In genomic region chr6:72374864-72375263, GRCh38 we compare ENCODE assay signal across 21 cellular contexts.
DNase-seq lines count a peak whose midpoint lies in the region; ATAC-seq, FAIRE-seq and TF ChIP-seq lines count a peak whose summit lies in the region.
"Had no signal": no experiment of that assay in that cellular context is flagged by ENCODE, and none has a peak within 500 bp of the region (broad histone marks: within the 10 kb centered on the region; RNA-seq: fewer than 3 reads in every experiment).

No MANE protein-coding gene starts in this region.

- H2BK15ac ChIP-seq in mesendoderm (replicated peaks; ENCODE audit: low read depth): no peak overlapping the region

- no peaks in the 10 kb centered on the region for H4K20me1 ChIP-seq in GM23338 (replicated peaks; ENCODE audit: insufficient read depth)

- H3K9me3 ChIP-seq in SJCRH30 (replicated peaks) (no peaks in the 10 kb centered on the region), kidney (ENCODE audit: control insufficient read depth in 1 of 2, low read length in 2 of 2) (no peaks in the 10 kb centered on the region)
- H3K9me3 ChIP-seq: breast epithelium, SK-N-SH had no signal

- peaks cover 5% of the 10 kb centered on the region for H3K4me1 Mint-ChIP-seq in GM23338
- H3K4me1 Mint-ChIP-seq in CD14-positive monocyte: no peaks in the 10 kb centered on the region
- H3K4me1 Mint-ChIP-seq: activated naive CD8-positive, alpha-beta T cell treated with anti-CD3 and anti-CD28 coated beads, Interleukin-2, amount 10 ng/mL, durations not matched to agents 7 days and 5 days; naive thymus-derived CD4-positive, alpha-beta T cell had no signal

- H4K5ac ChIP-seq in mesendoderm (ENCODE audit: low read length): no peak overlapping the region

- H3K27me3 ChIP-seq in GM23338 (ENCODE audit: insufficient read depth): no peaks in the 10 kb centered on the region
- H3K27me3 ChIP-seq in SJCRH30: no peaks in the 10 kb centered on the region
- H3K27me3 ChIP-seq in mesendoderm (ENCODE audit: insufficient read depth, low read length, poor library complexity): no peaks in the 10 kb centered on the region
- H3K27me3 ChIP-seq: breast epithelium had no signal

- H3K36me3 ChIP-seq in GM23338 (ENCODE audit: insufficient read depth) (no peaks in the 10 kb centered on the region), SJCRH30 (no peaks in the 10 kb centered on the region), mesendoderm (ENCODE audit: control insufficient read depth, insufficient read depth, low read length) (no peaks in the 10 kb centered on the region), kidney (ENCODE audit: control insufficient read depth in 1 of 2, insufficient read depth in 2 of 2, low read length in 2 of 2) (no peaks in the 10 kb centered on the region)
- H3K36me3 ChIP-seq: breast epithelium had no signal

- H2BK120ac ChIP-seq in mesendoderm (ENCODE audit: low read depth, low read length): no peak overlapping the region

- H3K4me1 ChIP-seq in GM23338 (ENCODE audit: insufficient read depth) (0 out of 2 replicates have a peak, but pooled peaks cover 2% of the 10 kb centered on the region), SJCRH30 (peaks cover 15% of the 10 kb centered on the region), mesendoderm (ENCODE audit: control insufficient read depth, low read depth, low read length) (no peaks in the 10 kb centered on the region), kidney (ENCODE audit: control insufficient read depth in 1 of 2, insufficient read depth in 1 of 2, low read depth in 1 of 2, low read length in 2 of 2) (no peaks in the 10 kb centered on the region)
- H3K4me1 ChIP-seq: breast epithelium had no signal

- H3K27ac ChIP-seq in GM23338 (ENCODE audit: low read depth) (no peak overlapping the region), SJCRH30 (peak overlapping the region; percentile 16; the same call in 1 of the 2 replicates), mesendoderm (ENCODE audit: low read depth, low read length) (no peak overlapping the region), kidney (ENCODE audit: low read depth in 2 of 2, low read length in 2 of 2) (no peak overlapping the region)
- H3K27ac ChIP-seq: breast epithelium, PC-9 had no signal

- no peaks in the 10 kb centered on the region for H3K9me2 ChIP-seq in GM23338 (ENCODE audit: insufficient read depth)
- H3K9me2 ChIP-seq: SK-N-SH had no signal

- TF ChIP-seq CTCF in GM23338 (conservative IDR thresholded peaks at IDR 0.05; ENCODE audit: low read depth in 2 of 2) (no peak), CD14-positive monocyte (IDR thresholded peaks at IDR 0.05) (no peak), kidney (IDR thresholded peaks at IDR 0.05; ENCODE audit: borderline replicate concordance, extremely low read depth, insufficient read depth) (no peak)

- ATAC-seq in GM23338: peak; percentile 81
- no peak for ATAC-seq in GM19395 (IDR thresholded peaks at IDR 0.05; ENCODE audit: unreplicated experiment)
- ATAC-seq: naive thymus-derived CD4-positive, alpha-beta T cell; stimulated activated naive CD8-positive, alpha-beta T cell treated with anti-CD3 and anti-CD28 coated beads, Interleukin-15, Interleukin-2, amounts not matched to agents 100 U/mL and 50 U/mL, for 24 hours had no signal

- H3K4me3 ChIP-seq in GM23338: no peak overlapping the region
- no peak overlapping the region for H3K4me3 ChIP-seq in SJCRH30
- no peak overlapping the region for H3K4me3 ChIP-seq in mesendoderm (ENCODE audit: low read length)
- H3K4me3 ChIP-seq in kidney (ENCODE audit: low read length in 2 of 2): no peak overlapping the region
- H3K4me3 ChIP-seq: breast epithelium, PC-9 had no signal

- H3K79me2 ChIP-seq in GM23338 (replicated peaks; ENCODE audit: insufficient read depth): no peaks in the 10 kb centered on the region
- H3K79me2 ChIP-seq in mesendoderm (ENCODE audit: control insufficient read depth, insufficient read depth, low read length): no peaks in the 10 kb centered on the region

- H3K4me2 ChIP-seq in GM23338 (no peak overlapping the region), mesendoderm (ENCODE audit: low read length) (no peak overlapping the region)
- H3K4me2 ChIP-seq: PC-9, SK-N-SH had no signal

- no peak overlapping the region for H3K23ac ChIP-seq in mesendoderm (ENCODE audit: low read length)

- no peaks in the 10 kb centered on the region for H3K79me1 ChIP-seq in mesendoderm (ENCODE audit: low read length)

- no peak overlapping the region for H2AFZ ChIP-seq in GM23338
- H2AFZ ChIP-seq: PC-9 had no signal

- H3K9me3 Mint-ChIP-seq in GM23338: no peaks in the 10 kb centered on the region
- peaks cover 0 to 2% (median 0%) of the 10 kb centered on the region in 7 donors for H3K9me3 Mint-ChIP-seq in CD14-positive monocyte
- H3K9me3 Mint-ChIP-seq: activated naive CD8-positive, alpha-beta T cell treated with anti-CD3 and anti-CD28 coated beads, Interleukin-2, amount 10 ng/mL, durations not matched to agents 7 days and 5 days; naive thymus-derived CD4-positive, alpha-beta T cell; type B pancreatic cell had no signal

- H3K27ac Mint-ChIP-seq in GM23338: no peak overlapping the region
- no peak overlapping the region for H3K27ac Mint-ChIP-seq in CD14-positive monocyte
- H3K27ac Mint-ChIP-seq: activated naive CD8-positive, alpha-beta T cell treated with anti-CD3 and anti-CD28 coated beads, Interleukin-2, amount 10 ng/mL, durations not matched to agents 7 days and 5 days; naive thymus-derived CD4-positive, alpha-beta T cell; type B pancreatic cell had no signal

- H3K27me3 Mint-ChIP-seq in GM23338 (ENCODE audit: insufficient read depth, low read depth, poor library complexity) (peaks cover 5% of the 10 kb centered on the region), CD14-positive monocyte (ENCODE audit: low read depth in 3 of 3) (peaks cover 0 to 13% (median 6%) of the 10 kb centered on the region in 3 donors)
- H3K27me3 Mint-ChIP-seq: type B pancreatic cell had no signal

- intact Hi-C loops in CD14-positive monocyte (cut with micrococcal nuclease): no loop called here
- intact Hi-C loops in kidney (cut with DNase I): no loop called here

- H2AK5ac ChIP-seq in mesendoderm (ENCODE audit: low read length): no peak overlapping the region

- H3K4me3 Mint-ChIP-seq in GM23338 (no peak overlapping the region), CD14-positive monocyte (no peak overlapping the region)
- H3K4me3 Mint-ChIP-seq: activated naive CD8-positive, alpha-beta T cell treated with anti-CD3 and anti-CD28 coated beads, Interleukin-2, amount 10 ng/mL, durations not matched to agents 7 days and 5 days; naive thymus-derived CD4-positive, alpha-beta T cell; type B pancreatic cell had no signal

- no peak overlapping the region for H4K8ac ChIP-seq in mesendoderm (ENCODE audit: low read depth, low read length)

- WGBS in mesendoderm (ENCODE audit: extremely low coverage, insufficient coverage, low lambda C conversion rate): no CpG with 5 or more reads among the region's 4 CpGs

- H3K9ac ChIP-seq in mesendoderm (ENCODE audit: low read length) (no peak overlapping the region), kidney (ENCODE audit: low read length in 2 of 2) (no peak overlapping the region)
- H3K9ac ChIP-seq: SK-N-SH had no signal

- H3K36me3 Mint-ChIP-seq in GM23338 (ENCODE audit: low read depth) (no peaks in the 10 kb centered on the region), CD14-positive monocyte (no peaks in the 10 kb centered on the region)
- H3K36me3 Mint-ChIP-seq: activated naive CD8-positive, alpha-beta T cell treated with anti-CD3 and anti-CD28 coated beads, Interleukin-2, amount 10 ng/mL, durations not matched to agents 7 days and 5 days; naive thymus-derived CD4-positive, alpha-beta T cell; type B pancreatic cell had no signal

- no peaks in the 10 kb centered on the region for H3F3A ChIP-seq in GM23338 (replicated peaks; ENCODE audit: low read depth)

- no peak for FAIRE-seq in kidney (lab: Jason Lieb, UNC)

- no peak overlapping the region for H3K4ac ChIP-seq in mesendoderm (ENCODE audit: low read depth, low read length)

- no peak overlapping the region for H3K56ac ChIP-seq in mesendoderm (ENCODE audit: low read length)

- DNase-seq in GM23338 (ENCODE audit: low spot score) (peak; percentile 53), NCI-H2227 (lab: John Stamatoyannopoulos, UW; ENCODE audit: unreplicated experiment) (peak; percentile 63), SJCRH30 (peak; percentile 68 to 79), mesendoderm (peak; percentile 23), NCI-H2171 (lab: John Stamatoyannopoulos, UW) (no peak), CD14-positive monocyte (ENCODE audit: low spot score) (no peak), kidney (no peak)
- DNase-seq: activated CD4-positive, CD25-positive, alpha-beta regulatory T cell treated with anti-CD3 and anti-CD28 coated beads, Interleukin-2, amount 50 U/mL, for 72 hours; activated naive CD8-positive, alpha-beta T cell treated with anti-CD3 and anti-CD28 coated beads, Interleukin-2, amount 10 ng/mL, durations not matched to agents 7 days and 5 days; cortex of kidney; islet precursor cell; naive thymus-derived CD4-positive, alpha-beta T cell; NCI-H1694; NCI-H524; PC-9; SK-N-SH; stimulated activated CD4-positive, alpha-beta T cell treated with anti-CD3 and anti-CD28 coated beads, Interleukin-2, amount 100 ng/mL, for 24 hours; stimulated activated naive CD8-positive, alpha-beta T cell treated with anti-CD3 and anti-CD28 coated beads, Interleukin-15, Interleukin-2, amounts not matched to agents 100 U/mL and 50 U/mL, for 24 hours had no signal

- H2BK5ac ChIP-seq in mesendoderm (ENCODE audit: low read length): no peak overlapping the region

- no peak overlapping the region for H3K18ac ChIP-seq in mesendoderm (ENCODE audit: low read length)

TF ChIP-seq in GM23338, 12 proteins besides CTCF, POLR2A, EP300 and RAD21:
- TF ChIP-seq EZH2 (IDR thresholded peaks at IDR 0.05; ENCODE audit: low read depth, unreplicated experiment) (no peak), POLR2AphosphoS5 (IDR thresholded peaks at IDR 0.05; ENCODE audit: low read depth) (no peak), ZNF331 (CRISPR knock-in tag; IDR thresholded peaks at IDR 0.05; ENCODE audit: low read depth) (no peak), CREB1 (CRISPR knock-in tag; IDR thresholded peaks at IDR 0.05; ENCODE audit: low read depth) (no peak)

Comparison
In these comparisons a context has a peak if more than half of its experiments do, and no peak if none do; other contexts are left out.
1. DNase-seq: peak in GM23338 (single experiment), NCI-H2227 (single experiment), SJCRH30 (2 of 2) and mesendoderm (single experiment); none in NCI-H2171 (single experiment), CD14-positive monocyte (single experiment) and kidney (single experiment).